8 cellular contexts compared by ENCODE assay signal in the genomic region with DNA sequence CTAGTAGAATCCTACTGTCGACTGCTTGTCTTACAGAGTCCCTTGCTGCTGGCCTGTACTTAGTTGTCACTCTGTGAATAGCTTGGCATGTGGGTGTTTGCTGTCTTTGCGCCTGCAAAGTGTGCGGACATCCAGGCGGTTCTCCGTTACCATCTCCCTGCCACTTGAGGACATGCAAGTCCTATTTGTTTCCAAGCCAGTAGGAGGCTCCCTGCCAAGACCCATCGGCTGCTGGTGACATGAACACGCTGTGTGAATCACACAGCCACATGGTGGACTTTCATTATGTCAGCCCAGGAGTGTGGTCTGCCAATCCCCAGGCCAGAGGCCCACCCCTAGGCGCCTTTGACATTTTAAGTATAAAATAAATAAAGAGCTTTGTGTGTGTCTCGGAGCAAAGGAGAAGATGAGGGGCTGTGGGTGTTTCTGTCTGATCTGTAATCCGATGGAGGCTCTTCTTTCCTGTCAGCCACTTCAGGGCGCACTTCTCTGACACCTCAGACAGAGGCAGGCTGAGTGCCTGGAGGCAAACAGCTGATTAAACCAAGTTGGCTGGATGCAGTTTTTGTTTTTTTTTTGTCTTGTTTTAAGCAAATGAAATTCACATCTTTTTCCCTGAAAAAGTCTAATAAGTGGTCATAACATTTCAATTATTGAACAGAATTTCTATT. TPM values are rescaled to one million over a fixed set of nuclear protein-coding genes. Genes with fewer than 3 reads are reported as not detected.
DNase-seq lines count a peak whose midpoint lies in the region; ATAC-seq lines count a peak whose summit lies in the region.

No MANE protein-coding gene starts in this region.

- ATAC-seq in HG03045 (IDR thresholded peaks at IDR 0.05; ENCODE audit: unreplicated experiment) (no peak), HG02610 (IDR thresholded peaks at IDR 0.05; ENCODE audit: unreplicated experiment) (no peak)

- peak; percentile 88 for DNase-seq in ELF-1 (ENCODE audit: low read depth, low spot score)
- DNase-seq in NCI-H345 (lab: John Stamatoyannopoulos, UW): peak; percentile 68
- DNase-seq in dermis blood vessel endothelial cell: peak; percentile 27
- peak; percentile 26 for DNase-seq in midbrain (lab: John Stamatoyannopoulos, UW)
- DNase-seq in activated effector memory CD4-positive, alpha-beta T cell treated with Interleukin-2 at 50 U/mL for 16 hours: no peak
- DNase-seq in activated CD8-positive, alpha-beta memory T cell treated with anti-CD3 and anti-CD28 coated beads, Interleukin-2, amount 50 U/mL, for 48 hours: no peak

RNA-seq across cellular contexts. Expression of gene ALPK1, which starts 51.5 kb away (rescaled TPM):
- total RNA-seq in dermis blood vessel endothelial cell: 4.0 and 4.4 TPM in 2 replicates

Comparison
In these comparisons a context has a peak if more than half of its experiments do, and no peak if none do; other contexts are left out.
1. DNase-seq: peak in ELF-1 (single experiment), NCI-H345 (single experiment), dermis blood vessel endothelial cell (single experiment) and midbrain (single experiment); none in activated effector memory CD4-positive, alpha-beta T cell treated with Interleukin-2 at 50 U/mL for 16 hours (single experiment) and activated CD8-positive, alpha-beta memory T cell treated with anti-CD3 and anti-CD28 coated beads, Interleukin-2, amount 50 U/mL, for 48 hours (single experiment).